In the genomic region with DNA sequence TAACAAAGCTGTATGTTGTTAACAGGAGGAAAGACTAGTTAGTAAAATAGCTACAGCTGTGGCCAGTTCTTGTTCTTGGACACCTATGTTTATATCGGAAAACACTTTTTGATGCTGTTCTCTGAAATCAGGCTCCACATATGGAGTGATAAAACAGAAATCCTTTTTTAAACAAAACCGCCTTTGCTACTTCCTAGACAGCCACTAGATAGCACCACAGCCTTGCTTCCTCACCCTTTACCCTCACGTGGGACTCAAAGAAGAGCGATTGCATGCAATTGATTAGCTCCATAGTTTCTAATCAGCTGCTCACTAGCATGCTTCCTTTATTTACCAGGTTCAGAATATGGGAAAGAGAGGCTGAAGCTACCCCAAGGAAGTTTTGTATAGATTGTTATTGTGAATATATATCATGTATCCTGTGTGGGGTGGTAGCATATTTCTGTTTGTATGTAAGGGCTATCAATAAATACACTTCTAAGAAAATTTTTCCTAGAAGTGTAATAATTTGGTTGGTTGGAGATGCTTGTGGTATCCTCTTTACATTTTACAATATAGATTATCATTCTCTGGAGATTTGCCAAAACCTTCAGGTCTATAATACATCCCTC, we compare ENCODE assay signal across 8 cellular contexts. TPM values are rescaled to one million over a fixed set of nuclear protein-coding genes. Genes with fewer than 3 reads are reported as not detected.
DNase-seq lines count a peak whose midpoint lies in the region; ATAC-seq and TF ChIP-seq lines count a peak whose summit lies in the region.

No MANE protein-coding gene starts in this region.

- peak; percentile 58 for TF ChIP-seq CTCF in DND-41 (IDR thresholded peaks at IDR 0.05; ENCODE audit: borderline replicate concordance, extremely low read depth, low read length, poor library complexity, severe bottlenecking)
- peak; percentile 76 for TF ChIP-seq CTCF in epithelial cell of esophagus (IDR thresholded peaks at IDR 0.05; ENCODE audit: insufficient read depth, low read depth, low read length, missing control alignments)
- TF ChIP-seq CTCF in ovary (IDR thresholded peaks at IDR 0.05) = peak in 2 of 3 donors; percentile 17 to 29

- H3K36me3 ChIP-seq in DND-41 (ENCODE audit: insufficient read depth, low read length) (peaks cover 2% of the 10 kb centered on the region; the same call in 1 of the 2 replicates), ovary (no peaks in the 10 kb centered on the region)

- no peak overlapping the region for H3K4me3 ChIP-seq in DND-41 (ENCODE audit: low read depth in 1 of 2, low read length in 2 of 2)
- no peak overlapping the region for H3K4me3 ChIP-seq in epithelial cell of esophagus (ENCODE audit: low read length)
- H3K4me3 ChIP-seq in ovary = no peak overlapping the region

- ATAC-seq in DND-41 (ENCODE audit: insufficient read depth, low read depth) (no peak), GM21529 (IDR thresholded peaks at IDR 0.05; ENCODE audit: unreplicated experiment) (no peak)

- H3K9me3 ChIP-seq in DND-41 (ENCODE audit: insufficient read depth, low read length, severe bottlenecking) (no peaks in the 10 kb centered on the region), ovary (no peaks in the 10 kb centered on the region)

- TF ChIP-seq EP300 in ovary (IDR thresholded peaks at IDR 0.05) = no peak

- H3K79me2 ChIP-seq in DND-41 (ENCODE audit: insufficient read depth, low read length) = peaks cover 6% of the 10 kb centered on the region

- H3K9ac ChIP-seq in DND-41 (ENCODE audit: low read depth, low read length) = no peak overlapping the region

- H3K27ac ChIP-seq in DND-41 (ENCODE audit: low read length) (no peak overlapping the region), ovary (no peak overlapping the region)

- no peaks in the 10 kb centered on the region for H4K20me1 ChIP-seq in DND-41 (ENCODE audit: insufficient read depth, low read length)

- no peaks in the 10 kb centered on the region for H3K27me3 ChIP-seq in DND-41 (ENCODE audit: insufficient read depth, low read length, poor library complexity)
- no peaks in the 10 kb centered on the region for H3K27me3 ChIP-seq in ovary

- no peak overlapping the region for H3K4me2 ChIP-seq in DND-41 (ENCODE audit: insufficient read depth, low read length)

- H3K4me1 ChIP-seq in DND-41 (ENCODE audit: insufficient read depth, low read length) = peaks cover 5% of the 10 kb centered on the region
- H3K4me1 ChIP-seq in ovary (ENCODE audit: insufficient read depth) = peaks cover 2% of the 10 kb centered on the region

- DNase-seq in DND-41 (peak; percentile 19), KBM-7 (peak; percentile 77), SHP77 (lab: John Stamatoyannopoulos, UW) (peak; percentile 53 to 57), epithelial cell of esophagus (ENCODE audit: low read depth) (peak; percentile 63), ovary (no peak), activated gamma-delta T cell treated with Interleukin-2 at 50 U/mL for 16 hours (no peak)
- DNase-seq in activated naive CD4-positive, alpha-beta T cell (lab: John Stamatoyannopoulos, UW) = no peak

- intact Hi-C loops in ovary (cut with DNase I) = loop anchor here (5.0 to 10.0 kb wide), 3 partner anchors 51 to 299 kb away; no protein-coding TSS in a partner anchor

- 2 to 7% (median 3%) methylated on average over 4 of the region's 4 CpGs for WGBS in ovary, 3 donors

- no peak for TF ChIP-seq POLR2A in ovary (IDR thresholded peaks at IDR 0.05)

- peak overlapping the region; percentile 34; the same call in 1 of the 2 replicates for H2AFZ ChIP-seq in DND-41 (ENCODE audit: low read depth, low read length)

- in situ Hi-C loops in KBM-7 (cut with MboI; ENCODE audit: low pct_unique_long_range_greater_than_20kb, low sequenced_read_pairs) = no loop called here

RNA-seq across cellular contexts. Expression of gene MTFMT, which starts 4.3 kb away (rescaled TPM):
- total RNA-seq in ovary = 10 to 100 TPM; 16.8 to 30.3 (median 20.0) TPM
- 10 to 100 TPM; 11.5 to 15.8 TPM for polyA plus RNA-seq in ovary

RNA-seq across cellular contexts. Expression of gene SLC51B, which starts 11.4 kb away (rescaled TPM):
- under 1 TPM in 2 of 7 donors, not detected in 5; 0.27 to 0.31 TPM for total RNA-seq in ovary
- polyA plus RNA-seq in ovary = under 1 TPM in 1 of 2 donors, not detected in 1; 0.22 TPM

RNA-seq across cellular contexts. Expression of gene RASL12, which starts 34.0 kb away (rescaled TPM):
- 10 to 100 TPM in 6 of 7 donors, 1 to 10 TPM in 1; 4.8 to 31.1 (median 14.2) TPM for total RNA-seq in ovary
- 10 to 100 TPM; 19.1 to 24.8 TPM for polyA plus RNA-seq in ovary

RNA-seq across cellular contexts. Expression of gene KBTBD13, which starts 42.8 kb away (rescaled TPM):
- total RNA-seq in ovary = under 1 TPM in 4 of 7 donors, not detected in 3; 0.07 to 0.28 (median 0.11) TPM
- under 1 TPM; 0.07 to 0.10 TPM for polyA plus RNA-seq in ovary

RNA-seq across cellular contexts. Expression of gene SPG21, which starts 44.0 kb away (rescaled TPM):
- total RNA-seq in ovary = 10 to 100 TPM; 60.6 to 90.6 (median 84.0) TPM
- 100 to 1,000 TPM in 1 of 2 donors, 10 to 100 TPM in 1; 59.7 to 123 TPM for polyA plus RNA-seq in ovary

Comparison
In these comparisons a context has a peak if more than half of its experiments do, and no peak if none do; other contexts are left out.
1. DNase-seq: peak in DND-41 (single experiment), KBM-7 (single experiment), SHP77 (2 of 2) and epithelial cell of esophagus (single experiment); none in ovary (0 of 5), activated gamma-delta T cell treated with Interleukin-2 at 50 U/mL for 16 hours (single experiment) and activated naive CD4-positive, alpha-beta T cell (0 of 4).
2. CTCF ChIP-seq: peak in every context shown above with its lines; median percentile 76 in epithelial cell of esophagus; 58 in DND-41; 23 in ovary.